Comparison of ENCODE assay signal across 8 cellular contexts in genomic region chr7:29102554-29103151, GRCh38. TPM values are rescaled to one million over a fixed set of nuclear protein-coding genes. Genes with fewer than 3 reads are reported as not detected.
DNase-seq lines count a peak whose midpoint lies in the region; ATAC-seq and TF ChIP-seq lines count a peak whose summit lies in the region.

No MANE protein-coding gene starts in this region.

- H4K20me1 ChIP-seq in neural cell (ENCODE audit: insufficient read depth): no peaks in the 10 kb centered on the region

- POLR2A ChIA-PET in A673 (lab: Charles Lee; ENCODE audit: low non-redundant PET) (no interaction called here), GM10248 (lab: Yijun Ruan, JAX) (no interaction called here)

- H3K27me3 ChIP-seq in A673 (replicated peaks; ENCODE audit: insufficient read depth, low read depth, low read length, poor library complexity) (no peaks in the 10 kb centered on the region), neural cell (ENCODE audit: insufficient read depth, low read depth, low read length) (no peaks in the 10 kb centered on the region)

- H2AFZ ChIP-seq in neural cell (ENCODE audit: low read depth, low read length): no peak overlapping the region

- TF ChIP-seq CTCF in A673 (conservative IDR thresholded peaks at IDR 0.05; ENCODE audit: low read depth, low read length) (peak; percentile 63), GM10248 (IDR thresholded peaks at IDR 0.05; ENCODE audit: control extremely low read depth, extremely low read depth, low read depth, missing control alignments) (peak; percentile 64), fibroblast of pulmonary artery (IDR thresholded peaks at IDR 0.05; ENCODE audit: low read length, missing control alignments) (peak; percentile 80), neural cell (IDR thresholded peaks at IDR 0.05; ENCODE audit: poor library complexity, severe bottlenecking) (peak; percentile 56)

- peak; percentile 60 for TF ChIP-seq RAD21 in neural cell (conservative IDR thresholded peaks at IDR 0.05)

- no peak for TF ChIP-seq EP300 in neural cell (conservative IDR thresholded peaks at IDR 0.05; ENCODE audit: poor library complexity, severe bottlenecking)

- no peak overlapping the region for H3K4me2 ChIP-seq in neural cell (ENCODE audit: low read length)

- no peak overlapping the region for H3K27ac ChIP-seq in A673 (ENCODE audit: low read depth, low read length, poor library complexity, severe bottlenecking)
- no peak overlapping the region for H3K27ac ChIP-seq in neural cell (ENCODE audit: low read length)

- no peaks in the 10 kb centered on the region for H3K79me2 ChIP-seq in neural cell (replicated peaks; ENCODE audit: insufficient read depth, low read length)

- DNase-seq in A673 (ENCODE audit: low spot score) (peak; percentile 75), GM10248 (ENCODE audit: extremely low spot score) (peak; percentile 37), NCI-H146 treated with DMSO at 0.1 percent for 48 hours (lab: John Stamatoyannopoulos, UW; ENCODE audit: unreplicated experiment) (peak; percentile 40), fibroblast of pulmonary artery (ENCODE audit: low read depth) (peak; percentile 82)
- peak; percentile 31 to 41 for DNase-seq in activated CD4-positive, alpha-beta T cell treated with anti-CD3 and anti-CD28 coated beads, Interleukin-2, amount 50 U/mL, for 48 hours

- H3K9me3 ChIP-seq in A673 (ENCODE audit: low read depth, low read length, poor library complexity, severe bottlenecking) (no peaks in the 10 kb centered on the region), neural cell (ENCODE audit: low read length) (no peaks in the 10 kb centered on the region)

- no peaks in the 10 kb centered on the region for H3K9me2 ChIP-seq in neural cell (ENCODE audit: insufficient read depth, low read length)

- H3K9ac ChIP-seq in neural cell (ENCODE audit: low read length): no peak overlapping the region

- H3K4me1 ChIP-seq in A673 (ENCODE audit: insufficient read depth, low read length, poor library complexity, severe bottlenecking): no peaks in the 10 kb centered on the region

- BruUV-seq in A673 (replicated peaks; lab: Mats Ljungman, UMichigan): no TSS peak

- CTCF ChIA-PET in A673 (lab: Charles Lee): interaction anchor here (1.7 to 3.3 kb wide), 2 partner anchors 145 to 175 kb away, joined by 8 to 14 read pairs; partner anchors contain the start of gene TRIL
- CTCF ChIA-PET in GM10248 (lab: Yijun Ruan, JAX): interaction anchor here (1.5 to 15.1 kb wide), 6 partner anchors 11 to 181 kb away, joined by 3 to 416 read pairs (median 6); no protein-coding TSS in a partner anchor

- ATAC-seq in HG03378 (IDR thresholded peaks at IDR 0.05; ENCODE audit: unreplicated experiment): no peak
- ATAC-seq in HG03342 (IDR thresholded peaks at IDR 0.05; ENCODE audit: unreplicated experiment): no peak

- intact Hi-C loops in A673 (cut with micrococcal nuclease; ENCODE audit: unreplicated experiment): loop anchor here (1.0 kb wide), 2 partner anchors 146 to 175 kb away; no protein-coding TSS in a partner anchor

- H3K36me3 ChIP-seq in A673 (ENCODE audit: insufficient read depth, low read length, poor library complexity, severe bottlenecking) (no peaks in the 10 kb centered on the region), neural cell (ENCODE audit: insufficient read depth, low read length) (no peaks in the 10 kb centered on the region)

- no peaks in the 10 kb centered on the region for H3F3A ChIP-seq in neural cell (ENCODE audit: insufficient read depth, low read length, poor library complexity, severe bottlenecking)

- H3K4me3 ChIP-seq in A673 (ENCODE audit: low read depth, low read length, poor library complexity, severe bottlenecking) (no peak overlapping the region), fibroblast of pulmonary artery (replicated peaks; ENCODE audit: low read depth, low read length) (no peak overlapping the region), neural cell (ENCODE audit: low read length) (no peak overlapping the region)

TF ChIP-seq in neural cell, 6 proteins besides CTCF, POLR2A, EP300 and RAD21:
- TF ChIP-seq SMC3 (conservative IDR thresholded peaks at IDR 0.05; ENCODE audit: poor library complexity) (peak; percentile 68), TAF1 (IDR thresholded peaks at IDR 0.05; ENCODE audit: low read depth) (no peak), POLR2AphosphoS5 (IDR thresholded peaks at IDR 0.05) (no peak), MXI1 (conservative IDR thresholded peaks at IDR 0.05; ENCODE audit: poor library complexity, severe bottlenecking) (no peak), EZH2 (IDR thresholded peaks at IDR 0.05; ENCODE audit: borderline replicate concordance, insufficient read depth, low read length, poor library complexity, severe bottlenecking) (no peak)

RNA-seq across cellular contexts. Expression of gene CPVL, which starts 43.7 kb away (rescaled TPM):
- 72.3 and 75.9 TPM in 2 replicates for total RNA-seq in A673 (2021)
- polyA plus RNA-seq in neural cell: 13.0 and 19.5 TPM in 2 replicates
- 10.1 and 12.4 TPM in 2 replicates for polyA minus RNA-seq in neural cell
